16 cellular contexts compared by ENCODE assay signal in genomic region chr2:128302744-128303067, GRCh38. TPM values are rescaled to one million over a fixed set of nuclear protein-coding genes. Genes with fewer than 3 reads are reported as not detected.
DNase-seq lines count a peak whose midpoint lies in the region; ATAC-seq and TF ChIP-seq lines count a peak whose summit lies in the region.
"Had no signal": no experiment of that assay in that cellular context is flagged by ENCODE, and none has a peak within 500 bp of the region (broad histone marks: within the 10 kb centered on the region; RNA-seq: fewer than 3 reads in every experiment).

No MANE protein-coding gene starts in this region.

- no peak overlapping the region for H3K4me3 ChIP-seq in tibial nerve
- H3K4me3 ChIP-seq: MG63, testis had no signal

- peaks cover 0 to 89% (median 52%) of the 10 kb centered on the region in 4 donors for H3K4me1 ChIP-seq in tibial nerve

- no peak for TF ChIP-seq POLR2A in tibial nerve (IDR thresholded peaks at IDR 0.05)

- peak overlapping the region; percentile 41 for H3K27ac ChIP-seq in cingulate gyrus (ENCODE audit: low read depth, low read length)
- peak overlapping the region; percentile 20 to 90 (median 68) for H3K27ac ChIP-seq in tibial nerve
- H3K27ac ChIP-seq: testis had no signal

- TF ChIP-seq EP300 in tibial nerve (IDR thresholded peaks at IDR 0.05) = no peak

- TF ChIP-seq CTCF in nephron (IDR thresholded peaks at IDR 0.05; ENCODE audit: unreplicated experiment in 3 of 3) = no peak
- TF ChIP-seq CTCF in tibial nerve (IDR thresholded peaks at IDR 0.05) = no peak

- H3K27me3 ChIP-seq in tibial nerve = no peaks in the 10 kb centered on the region
- H3K27me3 ChIP-seq: MG63, testis had no signal

- H3K27ac Mint-ChIP-seq in nephron = peak overlapping the region in 2 of 3 experiments; percentile 37 to 79
- H3K27ac Mint-ChIP-seq in stimulated activated naive CD8-positive, alpha-beta T cell treated with anti-CD3 and anti-CD28 coated beads, Interleukin-15, amount 100 ng/mL, for 72 hours = peak overlapping the region in 1 of 2 donors; percentile 7

- H3K36me3 Mint-ChIP-seq in nephron (ENCODE audit: low read depth) = peaks cover under 1% of the 10 kb centered on the region

- DNase-seq in Right ventricle myocardium superior (peak; percentile 36), cardiac septum (ENCODE audit: low spot score) (no peak), tibial nerve (ENCODE audit: low spot score in 2 of 2) (no peak), SW480 (ENCODE audit: low spot score) (no peak)
- no peak for DNase-seq in stimulated activated naive CD8-positive, alpha-beta T cell treated with anti-CD3 and anti-CD28 coated beads, Interleukin-15, amount 100 ng/mL, for 72 hours
- DNase-seq: activated CD4-positive, alpha-beta T cell treated with anti-CD3 and anti-CD28 coated beads for 48 hours; activated CD8-positive, alpha-beta memory T cell treated with anti-CD3 and anti-CD28 coated beads, Interleukin-2, amount 50 U/mL, for 48 hours; foreskin fibroblast; kidney glomerular epithelial cell; testis had no signal

- intact Hi-C loops in Right ventricle myocardium superior (cut with DNase I) = loop anchor here (10.0 kb wide), 1 partner anchor 128 kb away; no protein-coding TSS in a partner anchor
- intact Hi-C loops in cardiac septum (cut with DNase I) = no loop called here

- no peak overlapping the region for H3K4me3 Mint-ChIP-seq in nephron
- H3K4me3 Mint-ChIP-seq in stimulated activated naive CD8-positive, alpha-beta T cell treated with anti-CD3 and anti-CD28 coated beads, Interleukin-15, amount 100 ng/mL, for 72 hours = no peak overlapping the region
- H3K4me3 Mint-ChIP-seq: CD14-positive monocyte had no signal

- no peak for ATAC-seq in Right ventricle myocardium superior (ENCODE audit: poor library complexity)
- ATAC-seq in HG03432 (IDR thresholded peaks at IDR 0.05; ENCODE audit: unreplicated experiment) = no peak
- ATAC-seq in stimulated activated naive CD8-positive, alpha-beta T cell treated with anti-CD3 and anti-CD28 coated beads, Interleukin-15, amount 100 ng/mL, for 72 hours = no peak
- ATAC-seq: sciatic nerve had no signal

- no peaks in the 10 kb centered on the region for H3K9me3 ChIP-seq in tibial nerve
- H3K9me3 ChIP-seq: MG63, testis had no signal

- H3K36me3 ChIP-seq in tibial nerve = no peaks in the 10 kb centered on the region
- H3K36me3 ChIP-seq: MG63 had no signal

- H3K9me3 Mint-ChIP-seq in nephron = no peaks in the 10 kb centered on the region
- H3K9me3 Mint-ChIP-seq in stimulated activated naive CD8-positive, alpha-beta T cell treated with anti-CD3 and anti-CD28 coated beads, Interleukin-15, amount 100 ng/mL, for 72 hours = peaks cover 8 to 15% of the 10 kb centered on the region in 2 donors

- peaks cover 68% of the 10 kb centered on the region for H3K4me1 Mint-ChIP-seq in nephron
- peaks cover 15% of the 10 kb centered on the region for H3K4me1 Mint-ChIP-seq in stimulated activated naive CD8-positive, alpha-beta T cell treated with anti-CD3 and anti-CD28 coated beads, Interleukin-15, amount 100 ng/mL, for 72 hours
- H3K4me1 Mint-ChIP-seq: CD14-positive monocyte had no signal

- no peaks in the 10 kb centered on the region for H3K27me3 Mint-ChIP-seq in nephron (ENCODE audit: low read depth)
- no peaks in the 10 kb centered on the region for H3K27me3 Mint-ChIP-seq in stimulated activated naive CD8-positive, alpha-beta T cell treated with anti-CD3 and anti-CD28 coated beads, Interleukin-15, amount 100 ng/mL, for 72 hours

- 61 to 75% methylated on average over 8 of the region's 8 CpGs for WGBS in tibial nerve, 2 donors

RNA-seq across cellular contexts. Expression of gene HS6ST1, which starts 16.0 kb away (rescaled TPM):
- 35.1 TPM for total RNA-seq in Right ventricle myocardium superior
- total RNA-seq in cardiac septum = 14.4 TPM
- total RNA-seq in tibial nerve = 10 to 100 TPM; 21.6 to 51.6 (median 39.3) TPM
